Comparison of ENCODE assay signal across 21 cellular contexts in genomic region chr9:81589819-81590218, GRCh38.
DNase-seq lines count a peak whose midpoint lies in the region; ATAC-seq and TF ChIP-seq lines count a peak whose summit lies in the region.
"Had no signal": no experiment of that assay in that cellular context is flagged by ENCODE, and none has a peak within 500 bp of the region (broad histone marks: within the 10 kb centered on the region; RNA-seq: fewer than 3 reads in every experiment).

No MANE protein-coding gene starts in this region.

- H3K27ac Mint-ChIP-seq in stimulated activated naive CD8-positive, alpha-beta T cell treated with anti-CD3 and anti-CD28 coated beads, Interleukin-15, amount 100 ng/mL, for 72 hours = no peak overlapping the region
- peak overlapping the region; percentile 97 for H3K27ac Mint-ChIP-seq in osteocyte (ENCODE audit: unreplicated experiment)
- H3K27ac Mint-ChIP-seq: IgD-negative memory B cell had no signal

- peak in 1 of 2 donors; percentile 58 for DNase-seq in stimulated activated naive CD8-positive, alpha-beta T cell treated with anti-CD3 and anti-CD28 coated beads, Interleukin-15, amount 100 ng/mL, for 72 hours
- DNase-seq in stimulated activated naive CD8-positive, alpha-beta T cell treated with anti-CD3 and anti-CD28 coated beads, Interleukin-15, Interleukin-2, amounts not matched to agents 100 U/mL and 50 U/mL, for 24 hours = no peak
- DNase-seq in osteocyte (ENCODE audit: extremely low spot score, unreplicated experiment) (no peak), HCEC 1CT (no peak), hypothalamus (lab: John Stamatoyannopoulos, UW) (no peak), retina (no peak)
- DNase-seq: CD8-positive, alpha-beta memory T cell; Kasumi-1; NCI-H1092 treated with DMSO at 0.1 percent for 48 hours; NCI-H146; NCI-H2029 treated with DMSO at 0.1 percent for 48 hours; NCI-H2171; NCI-H446 treated with DMSO at 0.1 percent for 48 hours; NCI-H69; Peyer's patch had no signal

- peaks cover 76% of the 10 kb centered on the region for H3K36me3 Mint-ChIP-seq in osteocyte (ENCODE audit: unreplicated experiment)

- TF ChIP-seq POLR2A in gastroesophageal sphincter (IDR thresholded peaks at IDR 0.05) = no peak

- 95 to 96% methylated on average over 2 to 5 of the region's 9 CpGs for WGBS in gastroesophageal sphincter (ENCODE audit: low coverage in 1 of 2), 2 donors

- TF ChIP-seq CTCF in gastroesophageal sphincter (IDR thresholded peaks at IDR 0.05) (no peak), osteocyte (IDR thresholded peaks at IDR 0.05) (no peak)

- peaks cover 0 to 71% of the 10 kb centered on the region in 2 donors for H3K36me3 ChIP-seq in gastroesophageal sphincter
- H3K36me3 ChIP-seq: HAP-1 had no signal

- H3K4me1 Mint-ChIP-seq in stimulated activated naive CD8-positive, alpha-beta T cell treated with anti-CD3 and anti-CD28 coated beads, Interleukin-15, amount 100 ng/mL, for 72 hours = peaks cover 11% of the 10 kb centered on the region
- peaks cover 62% of the 10 kb centered on the region for H3K4me1 Mint-ChIP-seq in osteocyte (ENCODE audit: unreplicated experiment)
- H3K4me1 Mint-ChIP-seq: CD8-positive, alpha-beta memory T cell had no signal

- peaks cover 0 to 11% of the 10 kb centered on the region in 2 donors for H3K9me3 Mint-ChIP-seq in stimulated activated naive CD8-positive, alpha-beta T cell treated with anti-CD3 and anti-CD28 coated beads, Interleukin-15, amount 100 ng/mL, for 72 hours
- peaks cover 3% of the 10 kb centered on the region for H3K9me3 Mint-ChIP-seq in osteocyte (ENCODE audit: unreplicated experiment)

- H3K27me3 Mint-ChIP-seq in stimulated activated naive CD8-positive, alpha-beta T cell treated with anti-CD3 and anti-CD28 coated beads, Interleukin-15, amount 100 ng/mL, for 72 hours = peaks cover 36% of the 10 kb centered on the region
- no peaks in the 10 kb centered on the region for H3K27me3 Mint-ChIP-seq in osteocyte (ENCODE audit: unreplicated experiment)
- H3K27me3 Mint-ChIP-seq: CD8-positive, alpha-beta memory T cell; IgD-negative memory B cell had no signal

- TF ChIP-seq EP300 in gastroesophageal sphincter (IDR thresholded peaks at IDR 0.05) = no peak

- H3K4me3 Mint-ChIP-seq in stimulated activated naive CD8-positive, alpha-beta T cell treated with anti-CD3 and anti-CD28 coated beads, Interleukin-15, amount 100 ng/mL, for 72 hours = no peak overlapping the region
- H3K4me3 Mint-ChIP-seq in osteocyte (ENCODE audit: unreplicated experiment) = no peak overlapping the region
- H3K4me3 Mint-ChIP-seq: CD8-positive, alpha-beta memory T cell; IgD-negative memory B cell had no signal

- H3K4me3 ChIP-seq in gastroesophageal sphincter = no peak overlapping the region
- H3K4me3 ChIP-seq: BLaER1, HAP-1, Peyer's patch had no signal

- H3K27me3 ChIP-seq in gastroesophageal sphincter = no peaks in the 10 kb centered on the region
- H3K27me3 ChIP-seq: BLaER1, Peyer's patch had no signal

- peak; percentile 96 for ATAC-seq in stimulated activated naive CD8-positive, alpha-beta T cell treated with anti-CD3 and anti-CD28 coated beads, Interleukin-15, amount 100 ng/mL, for 72 hours
- no peak for ATAC-seq in stimulated activated naive CD8-positive, alpha-beta T cell treated with anti-CD3 and anti-CD28 coated beads, Interleukin-15, Interleukin-2, amounts not matched to agents 100 U/mL and 50 U/mL, for 24 hours
- ATAC-seq in gastroesophageal sphincter (no peak), HG02973 (IDR thresholded peaks at IDR 0.05; ENCODE audit: unreplicated experiment) (no peak)
- ATAC-seq: Right ventricle myocardium inferior had no signal

- peaks cover 0 to 62% (median 5%) of the 10 kb centered on the region in 3 donors for H3K4me1 ChIP-seq in gastroesophageal sphincter
- H3K4me1 ChIP-seq: HAP-1 had no signal

- H3K27ac ChIP-seq in gastroesophageal sphincter = peak overlapping the region in 3 of 4 donors; percentile 47 to 83 (median 73)
- H3K27ac ChIP-seq: BLaER1, Peyer's patch had no signal

- no peaks in the 10 kb centered on the region for H3K9me3 ChIP-seq in gastroesophageal sphincter
- H3K9me3 ChIP-seq: BLaER1, HAP-1, Peyer's patch had no signal
